ENCODE assay signal across 18 cellular contexts in the genomic region with DNA sequence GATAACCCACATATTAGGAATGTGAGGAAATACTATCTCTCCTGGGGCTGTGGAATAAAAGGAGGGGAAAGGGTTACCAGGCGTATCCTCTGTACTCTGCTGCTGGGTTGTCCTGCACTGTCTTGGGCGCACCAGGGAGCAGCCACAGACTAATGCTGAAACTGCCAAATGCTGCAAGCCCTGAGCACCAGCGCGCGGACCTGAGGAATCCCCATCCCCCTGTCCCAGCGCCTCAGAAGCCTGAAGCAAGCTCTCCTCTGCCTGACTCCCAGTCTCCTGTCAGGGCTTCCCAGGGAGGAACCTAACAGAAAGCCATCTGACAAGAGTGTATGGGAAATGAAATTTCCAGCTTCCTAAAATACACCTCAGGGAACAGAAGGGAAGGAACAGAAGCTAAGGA.
"Had no signal": no experiment of that assay in that cellular context is flagged by ENCODE, and none has a peak within 500 bp of the region (broad histone marks: within the 10 kb centered on the region; RNA-seq: fewer than 3 reads in every experiment).

No MANE protein-coding gene starts in this region.

- H3K36me3 Mint-ChIP-seq: naive thymus-derived CD8-positive, alpha-beta T cell; stimulated activated naive B cell treated with anti-CD40 and anti-IgM and Interleukin-4, amounts not matched to agents 10 μg/mL and 1 μg/mL and 100 μg/mL, for 72 hours had no signal

- H3K9me3 Mint-ChIP-seq: naive thymus-derived CD8-positive, alpha-beta T cell; stimulated activated naive B cell treated with anti-CD40 and anti-IgM and Interleukin-4, amounts not matched to agents 10 μg/mL and 1 μg/mL and 100 μg/mL, for 72 hours; stimulated activated naive CD8-positive, alpha-beta T cell treated with anti-CD3 and anti-CD28 coated beads, Interleukin-15, Interleukin-2, amounts not matched to agents 100 ng/mL and 50 ng/mL, for 24 hours had no signal

- ATAC-seq: gastrocnemius medialis; left lung; naive thymus-derived CD8-positive, alpha-beta T cell; right lobe of liver; stimulated activated naive B cell treated with anti-CD40 and anti-IgM and Interleukin-4, amounts not matched to agents 10 μg/mL and 1 μg/mL and 100 μg/mL, for 72 hours; upper lobe of right lung had no signal

- DNase-seq: dorsolateral prefrontal cortex; effector CD4-positive, alpha-beta T cell; foreskin fibroblast; gastrocnemius medialis; head of caudate nucleus; left cardiac atrium; left lung; naive thymus-derived CD8-positive, alpha-beta T cell; right lobe of liver; small intestine; stimulated activated CD4-positive, alpha-beta T cell treated with anti-CD3 and anti-CD28 coated beads, Interleukin-15, amount 100 ng/mL, for 24 hours; stimulated activated CD4-positive, alpha-beta T cell treated with anti-CD3 and anti-CD28 coated beads, Interleukin-2, amount 100 ng/mL, for 48 hours; stimulated activated naive B cell treated with anti-CD40 and anti-IgM and Interleukin-4, amounts not matched to agents 10 μg/mL and 1 μg/mL and 100 μg/mL, for 72 hours; transverse colon; upper lobe of right lung; uterus had no signal

- H3K27ac Mint-ChIP-seq: naive thymus-derived CD8-positive, alpha-beta T cell; progenitor cell of endocrine pancreas; stimulated activated naive B cell treated with anti-CD40 and anti-IgM and Interleukin-4, amounts not matched to agents 10 μg/mL and 1 μg/mL and 100 μg/mL, for 72 hours had no signal

- H3K4me1 Mint-ChIP-seq: naive thymus-derived CD8-positive, alpha-beta T cell; stimulated activated naive B cell treated with anti-CD40 and anti-IgM and Interleukin-4, amounts not matched to agents 10 μg/mL and 1 μg/mL and 100 μg/mL, for 72 hours had no signal

- H3K4me3 Mint-ChIP-seq: naive thymus-derived CD8-positive, alpha-beta T cell; stimulated activated naive B cell treated with anti-CD40 and anti-IgM and Interleukin-4, amounts not matched to agents 10 μg/mL and 1 μg/mL and 100 μg/mL, for 72 hours; stimulated activated naive CD8-positive, alpha-beta T cell treated with anti-CD3 and anti-CD28 coated beads, Interleukin-15, Interleukin-2, amounts not matched to agents 100 ng/mL and 50 ng/mL, for 24 hours had no signal
